In genomic region chr9:132427015-132427414, GRCh38 we compare ENCODE assay signal across 2 cellular contexts.
TF ChIP-seq lines count a peak whose summit lies in the region.

No MANE protein-coding gene starts in this region.

TF ChIP-seq in GM23338, 12 proteins besides CTCF, POLR2A, EP300 and RAD21:
- TF ChIP-seq NANOG (IDR thresholded peaks at IDR 0.05; ENCODE audit: borderline replicate concordance) (no peak), EZH2 (IDR thresholded peaks at IDR 0.05; ENCODE audit: low read depth, unreplicated experiment) (no peak), ZNF114 (CRISPR knock-in tag; IDR thresholded peaks at IDR 0.05) (no peak)

TF ChIP-seq in K562, 482 proteins besides CTCF, POLR2A, EP300 and RAD21:
- TF ChIP-seq CTBP1 (IDR thresholded peaks at IDR 0.05; ENCODE audit: borderline replicate concordance): no peak
- no peak for TF ChIP-seq C11orf30 (IDR thresholded peaks at IDR 0.05; ENCODE audit: low read depth)
- no peak for TF ChIP-seq CGGBP1 (CRISPR knock-in tag; IDR thresholded peaks at IDR 0.05)
- no peak for TF ChIP-seq BDP1 (IDR thresholded peaks at IDR 0.05; ENCODE audit: insufficient read depth, insufficient read length)
- TF ChIP-seq BHLHE40 (IDR thresholded peaks at IDR 0.05; ENCODE audit: low read length): no peak
- TF ChIP-seq CBX8 (IDR thresholded peaks at IDR 0.05; ENCODE audit: borderline replicate concordance, extremely low read depth, low read depth, low read length, poor library complexity, severe bottlenecking): peak; percentile 59
- TF ChIP-seq CBX2 (IDR thresholded peaks at IDR 0.05; ENCODE audit: insufficient read depth, low read length, poor library complexity, severe bottlenecking): peak; percentile 94
